Comparison of ENCODE assay signal across 10 cellular contexts in genomic region chr10:101781655-101781983, GRCh38. TPM values are rescaled to one million over a fixed set of nuclear protein-coding genes. Genes with fewer than 3 reads are reported as not detected.
DNase-seq lines count a peak whose midpoint lies in the region; ATAC-seq and TF ChIP-seq lines count a peak whose summit lies in the region.
"Had no signal": no experiment of that assay in that cellular context is flagged by ENCODE, and none has a peak within 500 bp of the region (broad histone marks: within the 10 kb centered on the region; RNA-seq: fewer than 3 reads in every experiment).

No MANE protein-coding gene starts in this region.

- no peak for TF ChIP-seq POLR2A in gastroesophageal sphincter (IDR thresholded peaks at IDR 0.05)

- DNase-seq in activated CD4-positive, alpha-beta T cell treated with anti-CD3 and anti-CD28 coated beads, Interleukin-2, amount 10 ng/mL, durations not matched to agents 24 days and 14 days = no peak
- no peak for DNase-seq in activated CD4-positive, alpha-beta T cell treated with anti-CD3 and anti-CD28 coated beads for 1 hour

- TF ChIP-seq CTCF in Loucy (conservative IDR thresholded peaks at IDR 0.05; ENCODE audit: low read length) (no peak), brain (conservative IDR thresholded peaks at IDR 0.05) (no peak), gastroesophageal sphincter (IDR thresholded peaks at IDR 0.05) (no peak)

- no peak overlapping the region for H2AFZ ChIP-seq in Loucy (ENCODE audit: low read length)

- H3K36me3 Mint-ChIP-seq in activated CD4-positive, alpha-beta T cell treated with anti-CD3 and anti-CD28 coated beads, Interleukin-2, amount 10 ng/mL, durations not matched to agents 24 days and 14 days (ENCODE audit: low read depth) = peaks cover 59% of the 10 kb centered on the region
- peaks cover 28% of the 10 kb centered on the region for H3K36me3 Mint-ChIP-seq in brain

- H3K9me3 Mint-ChIP-seq in activated CD4-positive, alpha-beta T cell treated with anti-CD3 and anti-CD28 coated beads, Interleukin-2, amount 10 ng/mL, durations not matched to agents 24 days and 14 days = no peaks in the 10 kb centered on the region
- no peaks in the 10 kb centered on the region for H3K9me3 Mint-ChIP-seq in brain

- peaks cover 14% of the 10 kb centered on the region; the same call in 1 of the 2 replicates for H3K79me2 ChIP-seq in Loucy (ENCODE audit: insufficient read depth, low read length)

- no peaks in the 10 kb centered on the region for H3K9me3 ChIP-seq in Loucy (ENCODE audit: insufficient read depth, low read depth, low read length)
- no peaks in the 10 kb centered on the region for H3K9me3 ChIP-seq in skeletal muscle satellite cell (replicated peaks; ENCODE audit: low read length)
- no peaks in the 10 kb centered on the region for H3K9me3 ChIP-seq in gastroesophageal sphincter
- H3K9me3 ChIP-seq: body of pancreas had no signal

- H3K4me2 ChIP-seq in Loucy (ENCODE audit: low read depth, low read length, poor library complexity, severe bottlenecking) (peak overlapping the region; percentile 95), skeletal muscle satellite cell (ENCODE audit: low read length) (peak overlapping the region; percentile 91)

- H3K4me3 Mint-ChIP-seq in activated CD4-positive, alpha-beta T cell treated with anti-CD3 and anti-CD28 coated beads, Interleukin-2, amount 10 ng/mL, durations not matched to agents 24 days and 14 days = peak overlapping the region; percentile 100
- peak overlapping the region; percentile 93 to 100 (median 100) for H3K4me3 Mint-ChIP-seq in brain

- H3K9ac ChIP-seq in Loucy (ENCODE audit: low read depth, low read length, poor library complexity, severe bottlenecking) = no peak overlapping the region
- no peak overlapping the region for H3K9ac ChIP-seq in skeletal muscle satellite cell (ENCODE audit: low read depth, low read length)

- H3K4me1 Mint-ChIP-seq in activated CD4-positive, alpha-beta T cell treated with anti-CD3 and anti-CD28 coated beads, Interleukin-2, amount 10 ng/mL, durations not matched to agents 24 days and 14 days = peaks cover 50% of the 10 kb centered on the region
- H3K4me1 Mint-ChIP-seq in brain = peaks cover 69% of the 10 kb centered on the region

- WGBS in gastroesophageal sphincter (ENCODE audit: low coverage in 1 of 2), 2 donors = 79 to 100% methylated on average over 1 to 7 of the region's 7 CpGs

- peaks cover 5% of the 10 kb centered on the region for H4K20me1 ChIP-seq in Loucy (ENCODE audit: insufficient read depth, low read length, poor library complexity, severe bottlenecking)

- H3K9me2 ChIP-seq in Loucy (replicated peaks; ENCODE audit: low read depth, low read length) = no peaks in the 10 kb centered on the region

- H3K27ac Mint-ChIP-seq in activated CD4-positive, alpha-beta T cell treated with anti-CD3 and anti-CD28 coated beads, Interleukin-2, amount 10 ng/mL, durations not matched to agents 24 days and 14 days = peak overlapping the region; percentile 68
- H3K27ac Mint-ChIP-seq in brain = no peak overlapping the region

- H3K4me3 ChIP-seq in Loucy (ENCODE audit: low read length, poor library complexity, severe bottlenecking) (peak overlapping the region; percentile 91), skeletal muscle satellite cell (ENCODE audit: low read length) (peak overlapping the region; percentile 87), gastroesophageal sphincter (no peak overlapping the region)
- H3K4me3 ChIP-seq: body of pancreas, lung had no signal

- H3K4me1 ChIP-seq in Loucy (ENCODE audit: insufficient read depth, low read length, poor library complexity, severe bottlenecking) (peaks cover 12% of the 10 kb centered on the region), skeletal muscle satellite cell (ENCODE audit: control insufficient read depth, insufficient read depth, low read length) (peaks cover 41% of the 10 kb centered on the region), gastroesophageal sphincter (peaks cover 0 to 72% (median 27%) of the 10 kb centered on the region in 3 donors)

- peaks cover 24% of the 10 kb centered on the region for H3K27me3 Mint-ChIP-seq in activated CD4-positive, alpha-beta T cell treated with anti-CD3 and anti-CD28 coated beads, Interleukin-2, amount 10 ng/mL, durations not matched to agents 24 days and 14 days
- H3K27me3 Mint-ChIP-seq in brain = peaks cover 54% of the 10 kb centered on the region

- no peaks in the 10 kb centered on the region for H3F3A ChIP-seq in Loucy (ENCODE audit: low read depth)

- intact Hi-C loops in activated CD4-positive, alpha-beta T cell treated with anti-CD3 and anti-CD28 coated beads, Interleukin-2, amount 10 ng/mL, durations not matched to agents 24 days and 14 days (cut with micrococcal nuclease) = loop anchor here (1.0 to 10.0 kb wide), 7 partner anchors 74 to 569 kb away; partner anchors contain the start of genes BTRC, DPCD, FBXW4 and HPS6

- H3K27ac ChIP-seq in gastroesophageal sphincter = no peak overlapping the region
- H3K27ac ChIP-seq: body of pancreas had no signal

- ATAC-seq in esophagus mucosa (no peak), gastroesophageal sphincter (no peak), GM18511 (IDR thresholded peaks at IDR 0.05; ENCODE audit: unreplicated experiment) (no peak)

- TF ChIP-seq EP300 in gastroesophageal sphincter (IDR thresholded peaks at IDR 0.05) = no peak

- H3K27me3 ChIP-seq in Loucy (ENCODE audit: insufficient read depth, low read length, poor library complexity, severe bottlenecking) (no peaks in the 10 kb centered on the region), skeletal muscle satellite cell (ENCODE audit: control insufficient read depth, insufficient read depth, low read length) (peaks cover 3% of the 10 kb centered on the region), gastroesophageal sphincter (peaks cover 36% of the 10 kb centered on the region)

- H3K36me3 ChIP-seq in Loucy (ENCODE audit: insufficient read depth, low read length) (peaks cover 19% of the 10 kb centered on the region; the same call in 1 of the 2 replicates), skeletal muscle satellite cell (ENCODE audit: insufficient read depth, low read length) (peaks cover 28% of the 10 kb centered on the region), gastroesophageal sphincter (peaks cover 0 to 28% of the 10 kb centered on the region in 2 donors)

RNA-seq across cellular contexts. Expression of gene NPM3, which starts 1.6 kb away (rescaled TPM):
- 172 and 175 TPM in 2 replicates for total RNA-seq in activated CD4-positive, alpha-beta T cell treated with anti-CD3 and anti-CD28 coated beads, Interleukin-2, amount 10 ng/mL, durations not matched to agents 24 days and 14 days
- 25.6 TPM for polyA plus RNA-seq in brain (ENCODE audit: insufficient read depth, low read depth, low replicate concordance)
- total RNA-seq in skeletal muscle satellite cell (2012; rRNA removed) = 202 and 204 TPM in 2 replicates
- 70.2 TPM for total RNA-seq in esophagus mucosa
- total RNA-seq in gastroesophageal sphincter = 10 to 100 TPM; 11.4 to 28.2 (median 21.8) TPM

RNA-seq across cellular contexts. Expression of gene FGF8, which starts 5.7 kb away (rescaled TPM):
- total RNA-seq in activated CD4-positive, alpha-beta T cell treated with anti-CD3 and anti-CD28 coated beads, Interleukin-2, amount 10 ng/mL, durations not matched to agents 24 days and 14 days = 0.35 TPM in 1 of 2 replicates, not detected in the other
- not detected for polyA plus RNA-seq in brain (ENCODE audit: insufficient read depth, low read depth, low replicate concordance)
- 0.44 and 0.51 TPM in 2 replicates for total RNA-seq in skeletal muscle satellite cell (2012; rRNA removed)
- total RNA-seq in esophagus mucosa (not detected), gastroesophageal sphincter (not detected)
- total RNA-seq: body of pancreas, lung had no signal

RNA-seq across cellular contexts. Expression of gene OGA, which starts 36.6 kb away (rescaled TPM):
- 99.9 and 102 TPM in 2 replicates for total RNA-seq in activated CD4-positive, alpha-beta T cell treated with anti-CD3 and anti-CD28 coated beads, Interleukin-2, amount 10 ng/mL, durations not matched to agents 24 days and 14 days
- polyA plus RNA-seq in brain (ENCODE audit: insufficient read depth, low read depth, low replicate concordance) = 29.0 TPM
- 79.7 and 86.2 TPM in 2 replicates for total RNA-seq in skeletal muscle satellite cell (2012; rRNA removed)
- total RNA-seq in esophagus mucosa (54.4 TPM), gastroesophageal sphincter (100 to 1,000 TPM in 2 of 4 donors, 10 to 100 TPM in 2; 92.5 to 163 (median 115) TPM)

Comparison
In these comparisons a context has a peak if more than half of its experiments do, and no peak if none do; other contexts are left out.
1. H3K4me3 ChIP-seq: peak in Loucy (single experiment) and skeletal muscle satellite cell (single experiment); none in gastroesophageal sphincter (0 of 2).